In genomic region chr10:110513949-110514348, GRCh38 we compare ENCODE assay signal across 24 cellular contexts. TPM values are rescaled to one million over a fixed set of nuclear protein-coding genes. Genes with fewer than 3 reads are reported as not detected.
DNase-seq lines count a peak whose midpoint lies in the region; ATAC-seq and TF ChIP-seq lines count a peak whose summit lies in the region.
"Had no signal": no experiment of that assay in that cellular context is flagged by ENCODE, and none has a peak within 500 bp of the region (broad histone marks: within the 10 kb centered on the region; RNA-seq: fewer than 3 reads in every experiment).

No MANE protein-coding gene starts in this region.

- 92 to 96% methylated on average over 4 of the region's 4 CpGs for WGBS in aorta, 2 donors

- no peaks in the 10 kb centered on the region for H3K9me3 ChIP-seq in RWPE2 (ENCODE audit: severe bottlenecking)
- no peaks in the 10 kb centered on the region for H3K9me3 ChIP-seq in aorta (ENCODE audit: control insufficient read depth, low read length)
- H3K9me3 ChIP-seq: colonic mucosa, heart left ventricle, left ventricle myocardium inferior, mucosa of descending colon, Peyer's patch, vagina had no signal

- H3K27ac Mint-ChIP-seq in activated naive CD4-positive, alpha-beta T cell treated with anti-CD3 and anti-CD28 coated beads for 36 hours: peak overlapping the region; percentile 36
- H3K27ac Mint-ChIP-seq in endothelial cell (ENCODE audit: unreplicated experiment): peak overlapping the region; percentile 32
- H3K27ac Mint-ChIP-seq: CD4-positive, alpha-beta T cell had no signal

- H3K4me3 ChIP-seq in RWPE2 (ENCODE audit: severe bottlenecking) (no peak overlapping the region), aorta (ENCODE audit: low read length in 2 of 2) (no peak overlapping the region)
- H3K4me3 ChIP-seq: colonic mucosa, heart left ventricle, left ventricle myocardium inferior, mucosa of descending colon, Peyer's patch, vagina had no signal

- peaks cover 52% of the 10 kb centered on the region for H3K36me3 ChIP-seq in RWPE2 (ENCODE audit: low read depth)
- no peaks in the 10 kb centered on the region for H3K36me3 ChIP-seq in aorta (ENCODE audit: control insufficient read depth in 1 of 2, insufficient read depth in 2 of 2, low read length in 1 of 2)
- H3K36me3 ChIP-seq: colonic mucosa had no signal

- peak overlapping the region; percentile 58 for H3K27ac ChIP-seq in RWPE2 (ENCODE audit: poor library complexity, severe bottlenecking)
- H3K27ac ChIP-seq in aorta (ENCODE audit: low read depth in 1 of 2, low read length in 2 of 2): no peak overlapping the region
- H3K27ac ChIP-seq: colonic mucosa, heart left ventricle, left ventricle myocardium inferior, vagina had no signal

- peaks cover 41% of the 10 kb centered on the region for H3K4me1 Mint-ChIP-seq in activated naive CD4-positive, alpha-beta T cell treated with anti-CD3 and anti-CD28 coated beads for 36 hours (ENCODE audit: low read depth)
- peaks cover 4% of the 10 kb centered on the region for H3K4me1 Mint-ChIP-seq in endothelial cell (ENCODE audit: unreplicated experiment)

- no peaks in the 10 kb centered on the region for H3K27me3 ChIP-seq in RWPE2 (ENCODE audit: insufficient read depth, poor library complexity, severe bottlenecking)
- no peaks in the 10 kb centered on the region for H3K27me3 ChIP-seq in aorta (ENCODE audit: control insufficient read depth in 1 of 2, insufficient read depth in 2 of 2, low read length in 1 of 2)
- H3K27me3 ChIP-seq: colonic mucosa, heart left ventricle, Peyer's patch, vagina had no signal

- ATAC-seq in RWPE2 (ENCODE audit: low read depth) (peak; percentile 1; the same call in 1 of the 3 replicates), aorta (ENCODE audit: low FRiP score) (peak; percentile 23), GM21390 (IDR thresholded peaks at IDR 0.05; ENCODE audit: unreplicated experiment) (no peak), HG02588 (IDR thresholded peaks at IDR 0.05; ENCODE audit: unreplicated experiment) (no peak)

- DNase-seq in activated naive CD4-positive, alpha-beta T cell treated with anti-CD3 and anti-CD28 coated beads for 36 hours: no peak
- DNase-seq in activated naive CD4-positive, alpha-beta T cell treated with Interleukin-2 at 50 U/mL for 16 hours: no peak
- DNase-seq in RWPE2 (ENCODE audit: low spot score) (no peak), endothelial cell (ENCODE audit: low spot score) (no peak), aorta (peak in 1 of 2 donors; percentile 16), RPMI8226 (no peak)
- DNase-seq: activated CD4-positive, alpha-beta T cell treated with anti-CD3 and anti-CD28 coated beads, Interleukin-2, amount 50 U/mL, for 1 hour; anterior cingulate cortex; CD4-positive, alpha-beta T cell; colonic mucosa; DMS153; GF-D8; HCEC 1CT; heart left ventricle; left ventricle myocardium inferior; mucosa of descending colon; NCI-H187 treated with DMSO at 0.1 percent for 48 hours; NCI-H226; stimulated activated CD4-positive, alpha-beta T cell treated with anti-CD3 and anti-CD28 coated beads, Interleukin-12 subunit alpha, Interleukin-12 subunit beta, amount 100 ng/mL, for 4 hours; stimulated activated CD8-positive, alpha-beta memory T cell treated with anti-CD3 and anti-CD28 coated beads, Interleukin-4, amount 100 ng/mL, for 48 hours had no signal

- TF ChIP-seq CTCF in RWPE2 (IDR thresholded peaks at IDR 0.05; ENCODE audit: poor library complexity, severe bottlenecking): no peak
- TF ChIP-seq CTCF in endothelial cell (IDR thresholded peaks at IDR 0.05; ENCODE audit: unreplicated experiment): no peak

- intact Hi-C loops in activated naive CD4-positive, alpha-beta T cell treated with anti-CD3 and anti-CD28 coated beads for 36 hours (cut with micrococcal nuclease): no loop called here
- intact Hi-C loops in aorta (cut with DNase I): no loop called here

- CTCF ChIA-PET in activated naive CD4-positive, alpha-beta T cell treated with anti-CD3 and anti-CD28 coated beads for 36 hours (lab: Charles Lee): interaction anchor here (0.9 to 3.1 kb wide), 5 partner anchors 10 to 207 kb away, joined by 3 to 15 read pairs (median 13); no protein-coding TSS in a partner anchor

- H3K4me3 Mint-ChIP-seq in activated naive CD4-positive, alpha-beta T cell treated with anti-CD3 and anti-CD28 coated beads for 36 hours: no peak overlapping the region
- H3K4me3 Mint-ChIP-seq in endothelial cell (ENCODE audit: unreplicated experiment): no peak overlapping the region
- H3K4me3 Mint-ChIP-seq: CD4-positive, alpha-beta T cell had no signal

- no peaks in the 10 kb centered on the region for H3K9me3 Mint-ChIP-seq in activated naive CD4-positive, alpha-beta T cell treated with anti-CD3 and anti-CD28 coated beads for 36 hours
- H3K9me3 Mint-ChIP-seq in endothelial cell (ENCODE audit: unreplicated experiment): no peaks in the 10 kb centered on the region
- H3K9me3 Mint-ChIP-seq: CD4-positive, alpha-beta T cell had no signal

- H3K27me3 Mint-ChIP-seq in activated naive CD4-positive, alpha-beta T cell treated with anti-CD3 and anti-CD28 coated beads for 36 hours (ENCODE audit: low read depth): no peaks in the 10 kb centered on the region
- H3K27me3 Mint-ChIP-seq in endothelial cell (ENCODE audit: unreplicated experiment): peaks cover 2% of the 10 kb centered on the region
- H3K27me3 Mint-ChIP-seq: CD4-positive, alpha-beta T cell had no signal

- H3K4me1 ChIP-seq in RWPE2 (ENCODE audit: insufficient read depth, poor library complexity, severe bottlenecking) (peaks cover 21% of the 10 kb centered on the region), aorta (ENCODE audit: control insufficient read depth in 1 of 2, insufficient read depth in 2 of 2, low read length in 2 of 2) (no peaks in the 10 kb centered on the region)
- H3K4me1 ChIP-seq: colonic mucosa, Peyer's patch, vagina had no signal

- peaks cover 58% of the 10 kb centered on the region for H3K36me3 Mint-ChIP-seq in activated naive CD4-positive, alpha-beta T cell treated with anti-CD3 and anti-CD28 coated beads for 36 hours (ENCODE audit: low read depth)
- H3K36me3 Mint-ChIP-seq in endothelial cell (ENCODE audit: low read depth, unreplicated experiment): peaks cover 41% of the 10 kb centered on the region

RNA-seq across cellular contexts. Expression of gene DUSP5, which starts 16.2 kb away (rescaled TPM):
- 10 to 100 TPM; 51.0 to 53.5 TPM for total RNA-seq in activated naive CD4-positive, alpha-beta T cell treated with anti-CD3 and anti-CD28 coated beads for 36 hours
- 46.0 TPM for total RNA-seq in endothelial cell (ENCODE audit: unreplicated experiment)
- 10 to 100 TPM; 10.4 to 30.3 TPM for total RNA-seq in aorta
- 1 to 10 TPM; 3.8 to 4.0 TPM for polyA plus RNA-seq in aorta

RNA-seq across cellular contexts. Expression of gene SMC3, which starts 53.5 kb away (rescaled TPM):
- total RNA-seq in activated naive CD4-positive, alpha-beta T cell treated with anti-CD3 and anti-CD28 coated beads for 36 hours: 10 to 100 TPM; 81.3 to 85.0 TPM
- total RNA-seq in endothelial cell (ENCODE audit: unreplicated experiment) (36.2 TPM), aorta (10 to 100 TPM; 33.1 to 35.8 TPM)
- 10 to 100 TPM; 14.7 to 19.3 TPM for polyA plus RNA-seq in aorta

Comparison
In these comparisons a context has a peak if more than half of its experiments do, and no peak if none do; other contexts are left out.
1. ATAC-seq: peak in RWPE2 (single experiment) and aorta (single experiment); none in GM21390 (single experiment) and HG02588 (single experiment).